ENCODE assay signal across 8 cellular contexts in the genomic region with DNA sequence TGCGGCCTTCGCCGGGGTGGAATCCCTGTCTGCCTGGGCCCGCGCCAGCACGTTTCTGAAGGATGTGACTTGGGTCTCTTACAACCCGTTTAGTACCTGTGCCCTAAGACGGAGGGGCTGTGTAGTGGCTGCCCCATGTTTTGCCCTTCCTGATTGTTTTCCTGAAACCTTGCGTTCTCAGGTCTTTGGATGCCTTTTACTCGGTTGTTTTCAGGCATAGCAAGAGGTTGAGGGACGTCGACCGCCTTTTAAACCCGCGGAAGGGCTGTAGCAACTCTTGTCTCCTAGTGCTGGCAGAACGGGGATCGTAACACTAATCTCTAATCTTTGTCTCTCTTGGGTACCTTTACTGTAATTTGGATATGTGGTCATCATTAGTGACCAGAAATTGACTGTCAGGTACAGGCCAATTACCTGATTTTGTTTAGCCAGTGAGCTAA. TPM values are rescaled to one million over a fixed set of nuclear protein-coding genes. Genes with fewer than 3 reads are reported as not detected.
DNase-seq lines count a peak whose midpoint lies in the region; ATAC-seq and TF ChIP-seq lines count a peak whose summit lies in the region.

No MANE protein-coding gene starts in this region.

- H2BK15ac ChIP-seq in mesenchymal stem cell (ENCODE audit: low read depth, poor library complexity, severe bottlenecking) = no peak overlapping the region

- H3K27me3 ChIP-seq in mesenchymal stem cell (ENCODE audit: control insufficient read depth in 1 of 2, insufficient read depth in 1 of 2, low read length in 2 of 2) = no peaks in the 10 kb centered on the region

- 48% methylated on average over 17 of the region's 17 CpGs for WGBS in mesenchymal stem cell

- H3K9me3 ChIP-seq in mesenchymal stem cell (ENCODE audit: control insufficient read depth, low read length) = no peaks in the 10 kb centered on the region

- no peak for DNase-seq in AG10803 (ENCODE audit: low read depth)
- peak; percentile 28 for DNase-seq in Jurkat, Clone E6-1 (ENCODE audit: low read depth, low spot score)
- no peak for DNase-seq in astrocyte of the spinal cord (ENCODE audit: low read depth, low spot score)
- no peak for DNase-seq in mesenchymal stem cell
- no peak for DNase-seq in DMS 273 treated with DMSO at 0.1 percent for 48 hours (lab: John Stamatoyannopoulos, UW)
- no peak for DNase-seq in activated CD8-positive, alpha-beta memory T cell treated with anti-CD3 and anti-CD28 coated beads for 24 hours
- DNase-seq in epidermal melanocyte (ENCODE audit: insufficient read length, low spot score) = no peak

- peak overlapping the region; percentile 89 for H3K27ac ChIP-seq in mesenchymal stem cell (ENCODE audit: low read length, poor library complexity, severe bottlenecking)

- no peak overlapping the region for H2AK5ac ChIP-seq in mesenchymal stem cell (ENCODE audit: low read length, severe bottlenecking)

- peak overlapping the region; percentile 68 for H3K4me2 ChIP-seq in mesenchymal stem cell (ENCODE audit: low read length, poor library complexity, severe bottlenecking)

- H3K4ac ChIP-seq in mesenchymal stem cell (ENCODE audit: low read depth in 1 of 2, low read length in 2 of 2) = peak overlapping the region; percentile 85 to 95

- H2AFZ ChIP-seq in mesenchymal stem cell (ENCODE audit: low read depth, low read length) = peak overlapping the region; percentile 68

- H3K4me1 ChIP-seq in mesenchymal stem cell (ENCODE audit: control insufficient read depth, insufficient read depth, low read depth, low read length) = peaks cover 6% of the 10 kb centered on the region

- peak overlapping the region; percentile 90 to 98 for H3K18ac ChIP-seq in mesenchymal stem cell (ENCODE audit: low read depth in 1 of 2, low read length in 2 of 2)

- peak overlapping the region; percentile 19 for H2BK5ac ChIP-seq in mesenchymal stem cell (ENCODE audit: low read depth, low read length, poor library complexity, severe bottlenecking)

- in situ Hi-C loops in astrocyte of the spinal cord (cut with HindIII; ENCODE audit: low sequenced_read_pairs) = no loop called here

- H3K79me1 ChIP-seq in mesenchymal stem cell (replicated peaks; ENCODE audit: low read length, poor library complexity, severe bottlenecking) = peaks cover 21% of the 10 kb centered on the region

- no peak overlapping the region for H2BK12ac ChIP-seq in mesenchymal stem cell (ENCODE audit: low read length in 2 of 2)

- peak overlapping the region; percentile 88 for H3K4me3 ChIP-seq in AG10803 (ENCODE audit: low read length)
- peak overlapping the region; percentile 94 for H3K4me3 ChIP-seq in Jurkat, Clone E6-1 (ENCODE audit: low read length)
- H3K4me3 ChIP-seq in astrocyte of the spinal cord (ENCODE audit: low read depth, low read length) = peak overlapping the region; percentile 75
- peak overlapping the region; percentile 92 to 93 for H3K4me3 ChIP-seq in mesenchymal stem cell (ENCODE audit: insufficient read depth in 1 of 2, low read depth in 1 of 2, low read length in 2 of 2)

- peaks cover 0 to 7% of the 10 kb centered on the region in 2 experiments for H3K36me3 ChIP-seq in mesenchymal stem cell (ENCODE audit: control insufficient read depth in 1 of 2, insufficient read depth in 2 of 2, low read depth in 1 of 2, low read length in 2 of 2)

- H3K14ac ChIP-seq in mesenchymal stem cell (ENCODE audit: low read length in 2 of 2) = peak overlapping the region in 1 of 2 experiments; percentile 92

- peak overlapping the region; percentile 95 for H4K91ac ChIP-seq in mesenchymal stem cell (ENCODE audit: low read length)

- TF ChIP-seq CTCF in AG10803 (conservative IDR thresholded peaks at IDR 0.05; ENCODE audit: low read length) (no peak), astrocyte of the spinal cord (IDR thresholded peaks at IDR 0.05; ENCODE audit: low read depth, low read length) (no peak)

- H3K9ac ChIP-seq in mesenchymal stem cell (ENCODE audit: low read length) = peak overlapping the region; percentile 98

- H2BK120ac ChIP-seq in mesenchymal stem cell (ENCODE audit: low read depth, low read length) = peak overlapping the region; percentile 80

- no peak for ATAC-seq in GM19023 (IDR thresholded peaks at IDR 0.05; ENCODE audit: unreplicated experiment)

- H3K23ac ChIP-seq in mesenchymal stem cell (ENCODE audit: low read length in 2 of 2) = peak overlapping the region in 1 of 2 experiments; percentile 87

- H4K8ac ChIP-seq in mesenchymal stem cell (ENCODE audit: low read length) = peak overlapping the region; percentile 99

RNA-seq across cellular contexts. Expression of a gene that starts 0.7 kb away (rescaled TPM):
- 7.7 TPM for polyA plus RNA-seq in Jurkat, Clone E6-1 (2012; ENCODE audit: insufficient read depth, insufficient read length)
- 9.5 TPM for polyA plus RNA-seq in mesenchymal stem cell (2013, experiment 1 of 2)
- polyA plus RNA-seq in mesenchymal stem cell (2013, experiment 2 of 2) = 9.8 TPM

RNA-seq across cellular contexts. Expression of a gene that starts 39.2 kb away (rescaled TPM):
- 21.5 TPM for polyA plus RNA-seq in Jurkat, Clone E6-1 (2012; ENCODE audit: insufficient read depth, insufficient read length)
- 6.8 TPM for polyA plus RNA-seq in mesenchymal stem cell (2013, experiment 1 of 2)
- polyA plus RNA-seq in mesenchymal stem cell (2013, experiment 2 of 2) = 6.4 TPM
